Comparison of ENCODE assay signal across 23 cellular contexts in genomic region chr12:104257913-104258472, GRCh38. TPM values are rescaled to one million over a fixed set of nuclear protein-coding genes. Genes with fewer than 3 reads are reported as not detected.
DNase-seq lines count a peak whose midpoint lies in the region; ATAC-seq, FAIRE-seq and TF ChIP-seq lines count a peak whose summit lies in the region.
"Had no signal": no experiment of that assay in that cellular context is flagged by ENCODE, and none has a peak within 500 bp of the region (broad histone marks: within the 10 kb centered on the region; RNA-seq: fewer than 3 reads in every experiment).

No MANE protein-coding gene starts in this region.

- H3K36me3 Mint-ChIP-seq in stimulated activated naive B cell treated with anti-CD40 and anti-IgM and Interleukin-4, amounts not matched to agents 10 μg/mL and 1 μg/mL and 100 μg/mL, for 72 hours: no peaks in the 10 kb centered on the region
- no peaks in the 10 kb centered on the region for H3K36me3 Mint-ChIP-seq in activated naive CD4-positive, alpha-beta T cell treated with anti-CD3 and anti-CD28 coated beads for 36 hours (ENCODE audit: low read depth)
- H3K36me3 Mint-ChIP-seq: CD14-positive monocyte; CD8-positive, alpha-beta memory T cell had no signal

- in situ Hi-C loops in K562 (cut with MboI): no loop called here

- no TSS peak for BruUV-seq in HCT116 (replicated peaks; lab: Mats Ljungman, UMichigan)
- no TSS peak for BruUV-seq in PC-9 (replicated peaks; lab: Mats Ljungman, UMichigan)
- BruUV-seq in K562 (replicated peaks; lab: Mats Ljungman, UMichigan): no TSS peak

- H4K20me1 ChIP-seq in HCT116 (ENCODE audit: insufficient read depth) (no peaks in the 10 kb centered on the region), PC-9 (ENCODE audit: insufficient read depth) (no peaks in the 10 kb centered on the region), K562 (replicated peaks; ENCODE audit: control insufficient read depth, insufficient read depth, low read length) (no peaks in the 10 kb centered on the region)
- H4K20me1 ChIP-seq: BLaER1 treated with 17β-estradiol and CSF1 and Interleukin-3, amounts not matched to agents 10 nM and 100 nM had no signal

- CTCF ChIA-PET in HCT116 (lab: Charles Lee): no interaction called here
- CTCF ChIA-PET in PC-9 (lab: Charles Lee): interaction anchor here (0.6 kb wide), 1 partner anchor 41 kb away, joined by 14 read pairs; no protein-coding TSS in a partner anchor
- CTCF ChIA-PET in K562 (lab: Yijun Ruan, JAX; ENCODE audit: low intra/inter-chr PET ratio): no interaction called here
- CTCF ChIA-PET in activated naive CD4-positive, alpha-beta T cell treated with anti-CD3 and anti-CD28 coated beads for 36 hours (lab: Charles Lee): interaction anchor here (0.6 to 1.4 kb wide), 4 partner anchors 11 to 643 kb away, joined by 4 to 5 read pairs (median 4); no protein-coding TSS in a partner anchor

- H3K36me3 ChIP-seq in HCT116 (ENCODE audit: control insufficient read depth in 1 of 2, insufficient read depth in 2 of 2, low read length in 2 of 2) (no peaks in the 10 kb centered on the region), PC-9 (ENCODE audit: low read depth) (no peaks in the 10 kb centered on the region), K562 (ENCODE audit: control insufficient read depth, insufficient read depth, low read length) (no peaks in the 10 kb centered on the region)
- H3K36me3 ChIP-seq: BLaER1 treated with 17β-estradiol and CSF1 and Interleukin-3, amounts not matched to agents 10 nM and 100 nM had no signal

- no peak for TF ChIP-seq RAD21 in HCT116 (IDR thresholded peaks at IDR 0.05; ENCODE audit: low read depth)
- no peak for TF ChIP-seq RAD21 in K562 (CRISPR knock-in tag; conservative IDR thresholded peaks at IDR 0.05 in 1 of 2, IDR thresholded peaks at IDR 0.05 in 1 of 2)

- H3K27ac ChIP-seq in HCT116 (ENCODE audit: low read depth, low read length): no peak overlapping the region
- peak overlapping the region; percentile 38 for H3K27ac ChIP-seq in PC-9
- H3K27ac ChIP-seq in K562 (ENCODE audit: extremely low read depth, low read depth, low read length): no peak overlapping the region
- no peak overlapping the region for H3K27ac ChIP-seq in right cardiac atrium (ENCODE audit: low read length)
- H3K27ac ChIP-seq: BLaER1 treated with 17β-estradiol and CSF1 and Interleukin-3, amounts not matched to agents 10 nM and 100 nM had no signal

- no peaks in the 10 kb centered on the region for H3K9me2 ChIP-seq in HCT116 (ENCODE audit: insufficient read depth)
- no peaks in the 10 kb centered on the region for H3K9me2 ChIP-seq in PC-9 (ENCODE audit: insufficient read depth)

- DNase-seq in HCT116 (ENCODE audit: low read depth, low spot score) (no peak), PC-9 (no peak), K562 (ENCODE audit: extremely low read depth in 1 of 4, low spot score in 3 of 4) (no peak), right cardiac atrium (no peak), DMS153 (lab: John Stamatoyannopoulos, UW) (no peak)
- no peak for DNase-seq in stimulated activated naive B cell treated with anti-CD40 and anti-IgM and Interleukin-4, amounts not matched to agents 10 μg/mL and 1 μg/mL and 100 μg/mL, for 72 hours
- no peak for DNase-seq in activated naive CD4-positive, alpha-beta T cell treated with anti-CD3 and anti-CD28 coated beads for 36 hours
- DNase-seq: CD4-positive, alpha-beta T cell; CD8-positive, alpha-beta memory T cell; DMS 273 treated with DMSO at 0.1 percent for 48 hours; DMS79 treated with DMSO at 0.1 percent for 48 hours; GF-D8; GOT3; H7; HCEC 1CT; HFFc6 had no signal

- peaks cover 16 to 54% of the 10 kb centered on the region in 2 experiments for H3K4me1 ChIP-seq in HCT116 (ENCODE audit: control insufficient read depth in 1 of 2, insufficient read depth in 2 of 2, low read length in 2 of 2)
- H3K4me1 ChIP-seq in PC-9 (replicated peaks; ENCODE audit: insufficient read depth): peaks cover 26% of the 10 kb centered on the region
- H3K4me1 ChIP-seq in K562 (replicated peaks in 1 of 2; ENCODE audit: control insufficient read depth in 2 of 2, insufficient read depth in 2 of 2, low read length in 2 of 2): peaks cover 0 to 4% of the 10 kb centered on the region in 2 experiments; a peak in 3 of 5 replicates
- no peaks in the 10 kb centered on the region for H3K4me1 ChIP-seq in right cardiac atrium (ENCODE audit: control insufficient read depth, insufficient read depth, low read length)

- H3K4me2 ChIP-seq in HCT116 (ENCODE audit: low read length): peak overlapping the region; percentile 46
- no peak overlapping the region for H3K4me2 ChIP-seq in PC-9
- no peak overlapping the region for H3K4me2 ChIP-seq in K562 (ENCODE audit: insufficient read depth, low read length)
- H3K4me2 ChIP-seq: BLaER1 treated with 17β-estradiol and CSF1 and Interleukin-3, amounts not matched to agents 10 nM and 100 nM had no signal

- H3K9me3 ChIP-seq in HCT116 (ENCODE audit: control insufficient read depth in 1 of 2, insufficient read depth in 1 of 2, low read depth in 1 of 2, low read length in 2 of 2) (no peaks in the 10 kb centered on the region), PC-9 (ENCODE audit: insufficient read depth, low read depth) (no peaks in the 10 kb centered on the region), K562 (replicated peaks; ENCODE audit: control insufficient read depth, insufficient read depth, low read depth, low read length) (0 out of 2 replicates have a peak, but pooled peaks cover 2% of the 10 kb centered on the region), right cardiac atrium (ENCODE audit: control insufficient read depth, low read length) (no peaks in the 10 kb centered on the region)

- peak overlapping the region; percentile 52 for H2AFZ ChIP-seq in HCT116 (ENCODE audit: low read depth, low read length, poor library complexity, severe bottlenecking)
- no peak overlapping the region for H2AFZ ChIP-seq in PC-9
- H2AFZ ChIP-seq in K562 (ENCODE audit: low read depth, low read length): no peak overlapping the region

- no peak overlapping the region for H3K4me3 ChIP-seq in HCT116 (replicated peaks in 1 of 2; ENCODE audit: low read depth in 1 of 2, low read length in 2 of 2)
- H3K4me3 ChIP-seq in PC-9: no peak overlapping the region
- H3K4me3 ChIP-seq in K562: no peak overlapping the region
- no peak overlapping the region for H3K4me3 ChIP-seq in right cardiac atrium (ENCODE audit: low read length)
- H3K4me3 ChIP-seq: BLaER1 treated with 17β-estradiol and CSF1 and Interleukin-3, amounts not matched to agents 10 nM and 100 nM had no signal

- ATAC-seq in HCT116 (0 out of 2 replicates have a peak, but pooled peaks have one; percentile 26), K562 (no peak), right cardiac atrium (no peak), HG03457 (IDR thresholded peaks at IDR 0.05; ENCODE audit: unreplicated experiment) (no peak)
- peak; percentile 58 to 65 for ATAC-seq in stimulated activated naive B cell treated with anti-CD40 and anti-IgM and Interleukin-4, amounts not matched to agents 10 μg/mL and 1 μg/mL and 100 μg/mL, for 72 hours (replicated peaks)

- peaks cover 23% of the 10 kb centered on the region for H3F3A ChIP-seq in PC-9 (ENCODE audit: insufficient read depth, low read depth)

- TF ChIP-seq POLR2A in HCT116 (IDR thresholded peaks at IDR 0.05; ENCODE audit: borderline replicate concordance, extremely low read depth, insufficient read depth, insufficient read length) (no peak), K562 (conservative IDR thresholded peaks at IDR 0.05) (no peak)

- FAIRE-seq in K562 (lab: Jason Lieb, UNC): no peak
- FAIRE-seq: D721Med, GM12891, GM18507 had no signal

- peaks cover 3 to 7% of the 10 kb centered on the region in 2 donors for H3K4me1 Mint-ChIP-seq in stimulated activated naive B cell treated with anti-CD40 and anti-IgM and Interleukin-4, amounts not matched to agents 10 μg/mL and 1 μg/mL and 100 μg/mL, for 72 hours
- no peaks in the 10 kb centered on the region for H3K4me1 Mint-ChIP-seq in activated naive CD4-positive, alpha-beta T cell treated with anti-CD3 and anti-CD28 coated beads for 36 hours (ENCODE audit: low read depth)
- H3K4me1 Mint-ChIP-seq: CD8-positive, alpha-beta memory T cell had no signal

- H3K27me3 Mint-ChIP-seq in stimulated activated naive B cell treated with anti-CD40 and anti-IgM and Interleukin-4, amounts not matched to agents 10 μg/mL and 1 μg/mL and 100 μg/mL, for 72 hours: no peaks in the 10 kb centered on the region
- H3K27me3 Mint-ChIP-seq in activated naive CD4-positive, alpha-beta T cell treated with anti-CD3 and anti-CD28 coated beads for 36 hours (ENCODE audit: low read depth): no peaks in the 10 kb centered on the region
- H3K27me3 Mint-ChIP-seq: B cell; CD4-positive, alpha-beta T cell had no signal

- RAD21 ChIA-PET in HCT116 (lab: Charles Lee; ENCODE audit: low non-redundant PET in 1 of 2, low total read pairs in 2 of 2, uncharacterized antibody in 2 of 2, unreplicated experiment in 2 of 2): no interaction called here

- no peak for TF ChIP-seq EP300 in K562 (IDR thresholded peaks at IDR 0.05; ENCODE audit: low read length)

- intact Hi-C loops in HCT116 (cut with micrococcal nuclease) (loop anchor here (5.0 kb wide), 1 partner anchor 36 kb away; no protein-coding TSS in a partner anchor), PC-9 (cut with micrococcal nuclease; ENCODE audit: unreplicated experiment) (loop anchor here (5.0 kb wide), 1 partner anchor 36 kb away; no protein-coding TSS in a partner anchor), K562 (cut with micrococcal nuclease) (no loop called here), right cardiac atrium (cut with DNase I) (no loop called here)
- intact Hi-C loops in activated naive CD4-positive, alpha-beta T cell treated with anti-CD3 and anti-CD28 coated beads for 36 hours (cut with micrococcal nuclease): no loop called here

- H3K79me2 ChIP-seq in HCT116 (ENCODE audit: insufficient read depth, low read length) (no peaks in the 10 kb centered on the region), PC-9 (ENCODE audit: low read depth) (no peaks in the 10 kb centered on the region), K562 (ENCODE audit: control insufficient read depth, insufficient read depth, low read length) (no peaks in the 10 kb centered on the region)

- H3K27ac Mint-ChIP-seq in stimulated activated naive B cell treated with anti-CD40 and anti-IgM and Interleukin-4, amounts not matched to agents 10 μg/mL and 1 μg/mL and 100 μg/mL, for 72 hours: no peak overlapping the region
- no peak overlapping the region for H3K27ac Mint-ChIP-seq in activated naive CD4-positive, alpha-beta T cell treated with anti-CD3 and anti-CD28 coated beads for 36 hours
- H3K27ac Mint-ChIP-seq: B cell; CD14-positive monocyte; CD4-positive, alpha-beta T cell; CD8-positive, alpha-beta memory T cell; HFFc6 had no signal

- no peaks in the 10 kb centered on the region for H3K9me1 ChIP-seq in K562 (ENCODE audit: control insufficient read depth, insufficient read depth, low read length)

- TF ChIP-seq CTCF in HCT116 (IDR thresholded peaks at IDR 0.05 in 2 of 3, conservative IDR thresholded peaks at IDR 0.05 in 1 of 3; ENCODE audit: borderline replicate concordance in 1 of 3, insufficient read depth in 1 of 3, low read depth in 2 of 3, low read length in 2 of 3) (0 out of 6 replicates have a peak, but pooled peaks of 1 of the 3 experiments have one; percentile 14), PC-9 (conservative IDR thresholded peaks at IDR 0.05) (no peak), K562 (IDR thresholded peaks at IDR 0.05 in 2 of 3, conservative IDR thresholded peaks at IDR 0.05 in 1 of 3; ENCODE audit: insufficient read depth in 2 of 3, low read depth in 1 of 3, low read length in 3 of 3) (no peak)

- H3K9ac ChIP-seq in HCT116 (ENCODE audit: low read length) (no peak overlapping the region), K562 (ENCODE audit: insufficient read depth in 1 of 2, low read depth in 2 of 2, low read length in 2 of 2) (no peak overlapping the region)
- H3K9ac ChIP-seq: BLaER1 treated with 17β-estradiol and CSF1 and Interleukin-3, amounts not matched to agents 10 nM and 100 nM had no signal

- H3K9me3 Mint-ChIP-seq in stimulated activated naive B cell treated with anti-CD40 and anti-IgM and Interleukin-4, amounts not matched to agents 10 μg/mL and 1 μg/mL and 100 μg/mL, for 72 hours: no peaks in the 10 kb centered on the region
- no peaks in the 10 kb centered on the region for H3K9me3 Mint-ChIP-seq in activated naive CD4-positive, alpha-beta T cell treated with anti-CD3 and anti-CD28 coated beads for 36 hours
- H3K9me3 Mint-ChIP-seq: CD14-positive monocyte; CD4-positive, alpha-beta T cell; CD8-positive, alpha-beta memory T cell; HFFc6 had no signal

- no peak overlapping the region for H3K4me3 Mint-ChIP-seq in stimulated activated naive B cell treated with anti-CD40 and anti-IgM and Interleukin-4, amounts not matched to agents 10 μg/mL and 1 μg/mL and 100 μg/mL, for 72 hours
- H3K4me3 Mint-ChIP-seq in activated naive CD4-positive, alpha-beta T cell treated with anti-CD3 and anti-CD28 coated beads for 36 hours: no peak overlapping the region
- H3K4me3 Mint-ChIP-seq: B cell; CD14-positive monocyte; CD4-positive, alpha-beta T cell; CD8-positive, alpha-beta memory T cell; HFFc6 had no signal

- POLR2A ChIA-PET in HCT116 (lab: Charles Lee): interaction anchor here (1.1 to 2.0 kb wide), 5 partner anchors 9 to 29 kb away, joined by 3 to 10 read pairs (median 4); no protein-coding TSS in a partner anchor
- POLR2A ChIA-PET in PC-9 (lab: Charles Lee; ENCODE audit: unreplicated experiment): interaction anchor here (0.7 kb wide), 1 partner anchor 32 kb away, joined by 3 read pairs; no protein-coding TSS in a partner anchor
- POLR2A ChIA-PET in K562 (lab: Yijun Ruan, JAX): interaction anchor here (0.6 to 1.4 kb wide), 4 partner anchors 9 to 317 kb away, joined by 3 to 6 read pairs (median 4); no protein-coding TSS in a partner anchor

- no peaks in the 10 kb centered on the region for H3K27me3 ChIP-seq in HCT116 (ENCODE audit: insufficient read depth, low read length)
- H3K27me3 ChIP-seq in PC-9 (ENCODE audit: insufficient read depth, low read depth): no peaks in the 10 kb centered on the region
- no peaks in the 10 kb centered on the region for H3K27me3 ChIP-seq in K562 (ENCODE audit: control insufficient read depth in 2 of 2, insufficient read depth in 2 of 2, low read length in 2 of 2)
- no peaks in the 10 kb centered on the region for H3K27me3 ChIP-seq in right cardiac atrium (ENCODE audit: control insufficient read depth, insufficient read depth)
- H3K27me3 ChIP-seq: BLaER1 treated with 17β-estradiol and CSF1 and Interleukin-3, amounts not matched to agents 10 nM and 100 nM had no signal

RNA-seq across cellular contexts. Expression of gene TXNRD1, which starts 42.4 kb away (rescaled TPM):
- total RNA-seq in HCT116 (2021; ENCODE audit: unreplicated experiment) (327 TPM), PC-9 (2021) (1,205 and 1,250 TPM in 2 replicates), K562 (2014; rRNA removed) (126 TPM in 2 replicates), K562 (2014; rRNA removed; fragmentation: Illumina TruSeq; extraction: Trizol) (168 and 187 TPM in 2 replicates), K562 (2015; rRNA removed; fragmentation: Illumina TruSeq; extraction: Trizol) (135 and 146 TPM in 2 replicates), K562 (2021) (152 and 169 TPM in 2 replicates), right cardiac atrium (100 to 1,000 TPM; 118 to 187 (median 148) TPM)
- polyA plus RNA-seq in HCT116 (2012): 275 and 349 TPM in 2 replicates
- total RNA-seq in K562 (2011; cell fraction: chromatin; rRNA removed; ENCODE audit: low replicate concordance): 177 and 209 TPM in 2 replicates
- total RNA-seq in K562 (2011; cell fraction: nucleolus; rRNA removed): 116 and 137 TPM in 2 replicates
- 187 and 210 TPM in 2 replicates for total RNA-seq in K562 (2011; cell fraction: nucleoplasm; rRNA removed)
- polyA plus RNA-seq in K562 (2011; rRNA removed) (160 and 186 TPM in 2 replicates), K562 (2014; fragmentation: Illumina TruSeq; extraction: Trizol) (132 and 136 TPM in 2 replicates), K562 (2014; fragmentation: Nextera tagmentation; extraction: Ambion mirVana) (100 to 1,000 TPM; 114 to 189 TPM), K562 (2014; rRNA removed) (107 and 108 TPM in 2 replicates), right cardiac atrium (57.9 TPM)
- 121 and 153 TPM in 2 replicates for polyA plus RNA-seq in K562 (2011; cell fraction: cytosol; rRNA removed)
- polyA plus RNA-seq in K562 (2011; cell fraction: nucleus; rRNA removed): 69.7 and 82.5 TPM in 2 replicates
- 74.3 and 119 TPM in 2 replicates for polyA plus RNA-seq in K562 (2012)
- 298 and 304 TPM in 2 replicates for polyA minus RNA-seq in K562 (2011; rRNA and poly(A)+ RNA removed)
- 50.1 and 73.6 TPM in 2 replicates for polyA minus RNA-seq in K562 (2011; cell fraction: cytosol; rRNA and poly(A)+ RNA removed)
- polyA minus RNA-seq in K562 (2011; cell fraction: nucleus; rRNA and poly(A)+ RNA removed): 54.1 and 73.4 TPM in 2 replicates
- total RNA-seq in activated naive CD4-positive, alpha-beta T cell treated with anti-CD3 and anti-CD28 coated beads for 36 hours: 10 to 100 TPM; 86.0 to 86.9 TPM

RNA-seq across cellular contexts. Expression of gene EID3, which starts 45.5 kb away (rescaled TPM):
- total RNA-seq in HCT116 (2021; ENCODE audit: unreplicated experiment) (3.0 TPM), PC-9 (2021) (42.4 and 47.4 TPM in 2 replicates), K562 (2014; rRNA removed) (1.2 TPM in 2 replicates), K562 (2014; rRNA removed; fragmentation: Illumina TruSeq; extraction: Trizol) (3.2 and 3.4 TPM in 2 replicates), K562 (2015; rRNA removed; fragmentation: Illumina TruSeq; extraction: Trizol) (3.5 TPM in 2 replicates), K562 (2021) (1.1 and 1.9 TPM in 2 replicates), right cardiac atrium (1 to 10 TPM; 1.2 to 2.3 (median 1.8) TPM)
- 0.49 and 1.3 TPM in 2 replicates for polyA plus RNA-seq in HCT116 (2012)
- total RNA-seq in K562 (2011; cell fraction: chromatin; rRNA removed; ENCODE audit: low replicate concordance): 20.4 and 74.5 TPM in 2 replicates
- 12.2 and 18.6 TPM in 2 replicates for total RNA-seq in K562 (2011; cell fraction: nucleolus; rRNA removed)
- total RNA-seq in K562 (2011; cell fraction: nucleoplasm; rRNA removed): 20.0 and 24.5 TPM in 2 replicates
- polyA plus RNA-seq in K562 (2011; rRNA removed) (0.41 and 0.42 TPM in 2 replicates), K562 (2014; fragmentation: Illumina TruSeq; extraction: Trizol) (0.10 and 0.24 TPM in 2 replicates), K562 (2014; fragmentation: Nextera tagmentation; extraction: Ambion mirVana) (under 1 TPM; 0.07 to 0.21 TPM), K562 (2014; rRNA removed) (0.41 and 0.78 TPM in 2 replicates), right cardiac atrium (1.5 TPM)
- 0.06 and 0.16 TPM in 2 replicates for polyA plus RNA-seq in K562 (2011; cell fraction: cytosol; rRNA removed)
- 1.7 and 1.9 TPM in 2 replicates for polyA plus RNA-seq in K562 (2011; cell fraction: nucleus; rRNA removed)
- 0.24 and 0.34 TPM in 2 replicates for polyA plus RNA-seq in K562 (2012)
- polyA minus RNA-seq in K562 (2011; rRNA and poly(A)+ RNA removed): 7.7 and 9.4 TPM in 2 replicates
- not detected in 2 replicates for polyA minus RNA-seq in K562 (2011; cell fraction: cytosol; rRNA and poly(A)+ RNA removed)
- 6.6 and 9.7 TPM in 2 replicates for polyA minus RNA-seq in K562 (2011; cell fraction: nucleus; rRNA and poly(A)+ RNA removed)
- 1 to 10 TPM; 3.4 TPM for total RNA-seq in activated naive CD4-positive, alpha-beta T cell treated with anti-CD3 and anti-CD28 coated beads for 36 hours

Comparison
In these comparisons a context has a peak if more than half of its experiments do, and no peak if none do; other contexts are left out.
1. ATAC-seq: peak in HCT116 (single experiment) and stimulated activated naive B cell treated with anti-CD40 and anti-IgM and Interleukin-4, amounts not matched to agents 10 μg/mL and 1 μg/mL and 100 μg/mL, for 72 hours (2 of 2); none in K562 (single experiment), right cardiac atrium (0 of 2) and HG03457 (single experiment).
2. CTCF ChIA-PET loops: an anchor here in PC-9 (0.6 kb wide) and activated naive CD4-positive, alpha-beta T cell treated with anti-CD3 and anti-CD28 coated beads for 36 hours (0.6 to 1.4 kb wide); none called in HCT116 and K562.
3. intact Hi-C loops: an anchor here in HCT116 (5.0 kb wide) and PC-9 (5.0 kb wide); none called in K562, activated naive CD4-positive, alpha-beta T cell treated with anti-CD3 and anti-CD28 coated beads for 36 hours and right cardiac atrium.